Comparison of ENCODE assay signal across 24 cellular contexts in the genomic region with DNA sequence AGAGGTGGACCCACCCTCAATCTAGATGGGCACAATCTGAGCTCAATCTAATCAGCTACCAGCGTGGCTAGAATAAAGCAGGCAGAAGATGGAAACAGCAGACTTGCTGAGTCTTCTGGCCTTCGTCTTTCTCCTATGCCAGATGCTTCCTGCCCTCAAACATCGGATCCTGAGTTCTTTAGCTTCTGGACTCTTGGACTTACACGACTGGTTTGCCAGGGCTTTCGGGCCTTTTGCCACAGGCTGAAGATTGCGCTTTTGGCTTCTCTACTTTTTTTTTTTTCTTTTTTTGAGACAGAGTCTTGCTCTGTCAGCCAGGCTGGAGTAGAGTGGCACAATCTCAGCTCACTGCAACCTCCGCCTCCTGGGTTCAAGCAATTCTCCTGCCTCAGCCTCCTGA.
"Had no signal": no experiment of that assay in that cellular context is flagged by ENCODE, and none has a peak within 500 bp of the region (broad histone marks: within the 10 kb centered on the region; RNA-seq: fewer than 3 reads in every experiment).

No MANE protein-coding gene starts in this region.

- H3K27me3 ChIP-seq: colonic mucosa, dorsolateral prefrontal cortex, esophagus muscularis mucosa, gastrocnemius medialis, gastroesophageal sphincter had no signal

- ATAC-seq: effector memory CD8-positive, alpha-beta T cell; esophagus mucosa; foreskin keratinocyte; gastrocnemius medialis; gastroesophageal sphincter; heart left ventricle had no signal

- DNase-seq: colonic mucosa; cortex of kidney; dermis blood vessel endothelial cell; dorsolateral prefrontal cortex; effector CD4-positive, alpha-beta T cell; effector CD8-positive, alpha-beta T cell; effector memory CD4-positive, alpha-beta T cell; effector memory CD8-positive, alpha-beta T cell; endodermal cell; erythroblast; esophagus squamous epithelium; foreskin fibroblast; foreskin keratinocyte; foreskin melanocyte; gastrocnemius medialis; glutamatergic neuron; head of caudate nucleus; heart left ventricle had no signal

- H3K4me3 Mint-ChIP-seq: dendritic cell treated with granulocyte-macrophage colony-stimulating factor and Interleukin-4, amounts not matched to agents 40 ng/mL and 50 ng/mL, for 4 days; effector memory CD8-positive, alpha-beta T cell; endodermal cell had no signal

- H3K4me1 ChIP-seq: colonic mucosa, esophagus squamous epithelium, foreskin keratinocyte, gastrocnemius medialis, gastroesophageal sphincter, heart left ventricle had no signal

- H3K4me3 ChIP-seq: colonic mucosa, coronary artery, dorsolateral prefrontal cortex, esophagus muscularis mucosa, esophagus squamous epithelium, gastrocnemius medialis, gastroesophageal sphincter, heart left ventricle had no signal

- H3K9me3 Mint-ChIP-seq: dendritic cell treated with granulocyte-macrophage colony-stimulating factor and Interleukin-4, amounts not matched to agents 40 ng/mL and 50 ng/mL, for 4 days; effector memory CD8-positive, alpha-beta T cell had no signal

- H3K27ac ChIP-seq: colonic mucosa, coronary artery, dorsolateral prefrontal cortex, epithelial cell of prostate, esophagus muscularis mucosa, esophagus squamous epithelium, foreskin keratinocyte, gastrocnemius medialis, gastroesophageal sphincter, heart left ventricle had no signal

- H3K36me3 ChIP-seq: colonic mucosa, esophagus muscularis mucosa, esophagus squamous epithelium, gastrocnemius medialis, gastroesophageal sphincter, heart left ventricle had no signal

- H3K27ac Mint-ChIP-seq: dendritic cell treated with granulocyte-macrophage colony-stimulating factor and Interleukin-4, amounts not matched to agents 40 ng/mL and 50 ng/mL, for 4 days; effector memory CD8-positive, alpha-beta T cell; endodermal cell had no signal

- H3K9me3 ChIP-seq: colonic mucosa, esophagus muscularis mucosa, esophagus squamous epithelium, gastrocnemius medialis, heart left ventricle had no signal
